Comparison of ENCODE assay signal across 10 cellular contexts in the genomic region with DNA sequence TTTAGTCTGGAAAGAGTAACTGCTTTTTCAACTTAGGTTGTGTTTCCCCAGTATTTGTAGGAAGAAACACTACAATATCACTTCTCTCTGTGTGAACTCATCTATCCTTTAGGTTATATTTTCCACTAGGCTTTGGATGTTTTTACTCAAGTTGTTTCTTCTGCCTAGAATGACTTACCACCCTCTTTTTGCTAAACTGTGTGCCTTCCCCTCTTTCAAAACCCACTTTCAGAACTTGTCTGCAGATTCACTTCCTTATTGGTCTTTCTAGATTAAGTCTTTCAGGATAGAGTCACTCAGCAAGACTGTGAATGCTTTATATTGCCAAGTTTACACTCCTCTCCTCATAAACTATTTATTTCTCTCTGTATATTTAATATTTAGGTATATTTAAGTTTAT.
DNase-seq lines count a peak whose midpoint lies in the region; ATAC-seq lines count a peak whose summit lies in the region.
"Had no signal": no experiment of that assay in that cellular context is flagged by ENCODE, and none has a peak within 500 bp of the region (broad histone marks: within the 10 kb centered on the region; RNA-seq: fewer than 3 reads in every experiment).

No MANE protein-coding gene starts in this region.

- no peak overlapping the region for H3K27ac Mint-ChIP-seq in memory B cell
- H3K27ac Mint-ChIP-seq: CD4-positive, alpha-beta T cell had no signal

- H3K9me3 Mint-ChIP-seq in memory B cell, result no peaks in the 10 kb centered on the region
- H3K9me3 Mint-ChIP-seq: CD4-positive, alpha-beta T cell had no signal

- no peaks in the 10 kb centered on the region for H3K27me3 Mint-ChIP-seq in memory B cell

- no peaks in the 10 kb centered on the region for H3K36me3 Mint-ChIP-seq in memory B cell

- DNase-seq in memory B cell (ENCODE audit: low spot score in 2 of 2), result no peak
- no peak for DNase-seq in HK-2 (ENCODE audit: unreplicated experiment)
- DNase-seq in HuH-7.5 (ENCODE audit: low spot score), result no peak
- no peak for DNase-seq in D341Med (ENCODE audit: low spot score)
- DNase-seq in hippocampal formation (lab: John Stamatoyannopoulos, UW), result no peak
- DNase-seq: CD4-positive, alpha-beta T cell; NCI-H1105 treated with DMSO at 0.1 percent for 48 hours had no signal

- no peak overlapping the region for H3K4me3 Mint-ChIP-seq in memory B cell
- H3K4me3 Mint-ChIP-seq: CD4-positive, alpha-beta T cell had no signal

- H3K4me1 Mint-ChIP-seq in memory B cell, result peaks cover 3% of the 10 kb centered on the region

- ATAC-seq in GM18520 (IDR thresholded peaks at IDR 0.05; ENCODE audit: unreplicated experiment) (peak; percentile 53), GM21619 (IDR thresholded peaks at IDR 0.05; ENCODE audit: unreplicated experiment) (peak; percentile 56), HG03442 (IDR thresholded peaks at IDR 0.05; ENCODE audit: unreplicated experiment) (peak; percentile 63), memory B cell (ENCODE audit: low read depth) (peak; percentile 53)
